In genomic region chr22:25950101-25950500, GRCh38 we compare ENCODE assay signal across 16 cellular contexts.
"Had no signal": no experiment of that assay in that cellular context is flagged by ENCODE, and none has a peak within 500 bp of the region (broad histone marks: within the 10 kb centered on the region; RNA-seq: fewer than 3 reads in every experiment).

No MANE protein-coding gene starts in this region.

- H3K36me3 ChIP-seq: gastroesophageal sphincter, right lobe of liver, upper lobe of right lung had no signal

- H3K9me3 ChIP-seq: gastroesophageal sphincter, right lobe of liver, upper lobe of right lung had no signal

- DNase-seq: activated CD4-positive, alpha-beta T cell treated with anti-CD3 and anti-CD28 coated beads, Interleukin-2, amount 50 U/mL, for 4 hours; activated naive CD4-positive, alpha-beta T cell treated with anti-CD3 and anti-CD28 coated beads, Interleukin-2, amount 10 ng/mL, durations not matched to agents 7 days and 5 days; activated naive CD8-positive, alpha-beta T cell treated with anti-CD3 and anti-CD28 coated beads, Interleukin-2, amount 50 U/mL, for 24 hours; activated T-cell treated with anti-CD3 and anti-CD28 coated beads, Interleukin-2, amount 50 U/mL, for 48 hours; cortex of kidney; endodermal cell; islet precursor cell; left cardiac atrium; right lobe of liver; stimulated activated CD4-positive, alpha-beta T cell treated with anti-CD3 and anti-CD28 coated beads, Interleukin-1b, Interleukin-23, amount 100 ng/mL, for 48 hours; T-helper 1 cell; upper lobe of right lung had no signal

- H3K4me3 Mint-ChIP-seq: activated naive CD4-positive, alpha-beta T cell treated with anti-CD3 and anti-CD28 coated beads, Interleukin-2, amount 10 ng/mL, durations not matched to agents 7 days and 5 days; activated naive CD8-positive, alpha-beta T cell treated with anti-CD3 and anti-CD28 coated beads, Interleukin-2, amount 50 U/mL, for 24 hours; endodermal cell; memory B cell; nephron had no signal

- ATAC-seq: activated naive CD8-positive, alpha-beta T cell treated with anti-CD3 and anti-CD28 coated beads, Interleukin-2, amount 50 U/mL, for 24 hours; gastroesophageal sphincter; left cardiac atrium; right lobe of liver; upper lobe of right lung had no signal

- H3K27ac Mint-ChIP-seq: activated naive CD4-positive, alpha-beta T cell treated with anti-CD3 and anti-CD28 coated beads, Interleukin-2, amount 10 ng/mL, durations not matched to agents 7 days and 5 days; activated naive CD8-positive, alpha-beta T cell treated with anti-CD3 and anti-CD28 coated beads, Interleukin-2, amount 50 U/mL, for 24 hours; endodermal cell; memory B cell; nephron had no signal

- H3K4me1 Mint-ChIP-seq: activated naive CD4-positive, alpha-beta T cell treated with anti-CD3 and anti-CD28 coated beads, Interleukin-2, amount 10 ng/mL, durations not matched to agents 7 days and 5 days; activated naive CD8-positive, alpha-beta T cell treated with anti-CD3 and anti-CD28 coated beads, Interleukin-2, amount 50 U/mL, for 24 hours; memory B cell had no signal

- H3K4me1 ChIP-seq: gastroesophageal sphincter, right lobe of liver, upper lobe of right lung had no signal

- H3K27me3 ChIP-seq: right lobe of liver had no signal

- H3K9me3 Mint-ChIP-seq: activated naive CD4-positive, alpha-beta T cell treated with anti-CD3 and anti-CD28 coated beads, Interleukin-2, amount 10 ng/mL, durations not matched to agents 7 days and 5 days; activated naive CD8-positive, alpha-beta T cell treated with anti-CD3 and anti-CD28 coated beads, Interleukin-2, amount 50 U/mL, for 24 hours; endodermal cell; nephron had no signal

- H3K4me3 ChIP-seq: gastroesophageal sphincter, right lobe of liver, skin epidermis, upper lobe of right lung had no signal

- H3K27ac ChIP-seq: gastroesophageal sphincter, right lobe of liver, skin epidermis, upper lobe of right lung had no signal
